1 cellular context compared by ENCODE assay signal in genomic region chr16:67946128-67946569, GRCh38.
TF ChIP-seq lines count a peak whose summit lies in the region.

No MANE protein-coding gene starts in this region.

TF ChIP-seq in IMR-90, 13 proteins besides CTCF, POLR2A, EP300 and RAD21 (continued from another document):
- no peak for TF ChIP-seq CHD1 (IDR thresholded peaks at IDR 0.05; ENCODE audit: low read depth, low read length)
- no peak for TF ChIP-seq FOS (IDR thresholded peaks at IDR 0.05; ENCODE audit: low read depth, low read length)
- TF ChIP-seq RCOR1 (IDR thresholded peaks at IDR 0.05; ENCODE audit: insufficient replicate concordance, low read length), result no peak
